12 cellular contexts compared by ENCODE assay signal in genomic region chr12:108828774-108829173, GRCh38. TPM values are rescaled to one million over a fixed set of nuclear protein-coding genes. Genes with fewer than 3 reads are reported as not detected.
DNase-seq lines count a peak whose midpoint lies in the region; ATAC-seq, FAIRE-seq and TF ChIP-seq lines count a peak whose summit lies in the region.
"Had no signal": no experiment of that assay in that cellular context is flagged by ENCODE, and none has a peak within 500 bp of the region (broad histone marks: within the 10 kb centered on the region; RNA-seq: fewer than 3 reads in every experiment).

No MANE protein-coding gene starts in this region.

- no peak for TF ChIP-seq CTCF in fibroblast of the aortic adventitia (IDR thresholded peaks at IDR 0.05; ENCODE audit: insufficient read depth, low read length)

- H3K4me3 ChIP-seq in GM23248 (no peak overlapping the region), fibroblast of the aortic adventitia (ENCODE audit: low read depth, low read length) (no peak overlapping the region), skeletal muscle tissue (ENCODE audit: low read length in 3 of 3) (peak overlapping the region in 1 of 3 donors; percentile 45), Karpas-422 (ENCODE audit: low read length) (no peak overlapping the region)
- H3K4me3 ChIP-seq: thoracic aorta had no signal

- H3K27me3 ChIP-seq in GM23248 (replicated peaks; ENCODE audit: insufficient read depth): no peaks in the 10 kb centered on the region
- no peaks in the 10 kb centered on the region for H3K27me3 ChIP-seq in skeletal muscle tissue (ENCODE audit: control insufficient read depth in 3 of 3, insufficient read depth in 3 of 3, low read length in 3 of 3)
- no peaks in the 10 kb centered on the region for H3K27me3 ChIP-seq in Karpas-422 (ENCODE audit: low read length)

- H3K27me3 Mint-ChIP-seq in activated T-helper 17 cell treated with anti-CD3 and anti-CD28 coated beads, Interleukin-2, amount 50 U/mL, for 72 hours: no peaks in the 10 kb centered on the region

- H3K4me1 ChIP-seq in GM23248 (ENCODE audit: insufficient read depth) (peaks cover 87% of the 10 kb centered on the region), skeletal muscle tissue (ENCODE audit: control insufficient read depth in 3 of 3, insufficient read depth in 3 of 3, low read length in 3 of 3) (peaks cover 57 to 77% (median 64%) of the 10 kb centered on the region in 3 donors), Karpas-422 (ENCODE audit: low read length) (peaks cover 33% of the 10 kb centered on the region)

- H3K79me2 ChIP-seq in GM23248 (ENCODE audit: insufficient read depth) (peaks cover 80% of the 10 kb centered on the region), Karpas-422 (ENCODE audit: low read length) (no peaks in the 10 kb centered on the region)

- peaks cover 32% of the 10 kb centered on the region for H3K4me1 Mint-ChIP-seq in activated T-helper 17 cell treated with anti-CD3 and anti-CD28 coated beads, Interleukin-2, amount 50 U/mL, for 72 hours

- H3K9me3 Mint-ChIP-seq in activated T-helper 17 cell treated with anti-CD3 and anti-CD28 coated beads, Interleukin-2, amount 50 U/mL, for 72 hours: no peaks in the 10 kb centered on the region

- peak overlapping the region; percentile 95 for H3K9ac ChIP-seq in GM23248
- H3K9ac ChIP-seq in skeletal muscle tissue (ENCODE audit: low read depth in 1 of 3, low read length in 3 of 3): peak overlapping the region in 1 of 3 donors; percentile 63
- H3K9ac ChIP-seq in Karpas-422 (ENCODE audit: low read length): no peak overlapping the region

- ATAC-seq in activated T-helper 17 cell treated with anti-CD3 and anti-CD28 coated beads, Interleukin-2, amount 50 U/mL, for 72 hours (replicated peaks): no peak
- ATAC-seq: left lobe of liver had no signal

- in situ Hi-C loops in GM23248 (cut with MboI): no loop called here

- peak overlapping the region; percentile 56 for H3K27ac Mint-ChIP-seq in activated T-helper 17 cell treated with anti-CD3 and anti-CD28 coated beads, Interleukin-2, amount 50 U/mL, for 72 hours

- H3K4me2 ChIP-seq in GM23248 (ENCODE audit: unreplicated experiment) (no peak overlapping the region), Karpas-422 (ENCODE audit: low read depth, low read length, poor library complexity, severe bottlenecking) (no peak overlapping the region)

- peaks cover 96% of the 10 kb centered on the region for H3F3A ChIP-seq in GM23248 (ENCODE audit: insufficient read depth)

- H2AFZ ChIP-seq in GM23248 (no peak overlapping the region), Karpas-422 (ENCODE audit: low read length) (no peak overlapping the region)

- WGBS in GM23248 (ENCODE audit: low coverage in 1 of 2, low lambda C conversion rate in 2 of 2, missing lambda C conversion rate in 2 of 2), 2 experiments: 68 to 78% methylated on average over 10 of the region's 10 CpGs

- no peak for FAIRE-seq in RCC 7860 (lab: Jason Lieb, UNC)

- H3K4me3 Mint-ChIP-seq in activated T-helper 17 cell treated with anti-CD3 and anti-CD28 coated beads, Interleukin-2, amount 50 U/mL, for 72 hours: no peak overlapping the region

- H3K9me3 ChIP-seq in GM23248 (ENCODE audit: low read depth): no peaks in the 10 kb centered on the region
- H3K9me3 ChIP-seq in skeletal muscle tissue (ENCODE audit: control insufficient read depth in 3 of 3, low read length in 3 of 3): no peaks in the 10 kb centered on the region
- no peaks in the 10 kb centered on the region for H3K9me3 ChIP-seq in Karpas-422 (ENCODE audit: low read length)
- H3K9me3 ChIP-seq: thoracic aorta had no signal

- DNase-seq in GM23248 (peak; percentile 87), fibroblast of the aortic adventitia (ENCODE audit: low read depth) (peak; percentile 92), GM19238 (ENCODE audit: insufficient read length, low spot score) (no peak), RCC 7860 (ENCODE audit: low spot score) (no peak), middle frontal gyrus (ENCODE audit: extremely low spot score, low spot score) (no peak), Karpas-422 (no peak)
- DNase-seq: NCI-H2227 treated with DMSO at 0.1 percent for 48 hours, SW 1271 had no signal

- peak overlapping the region; percentile 100 for H3K27ac ChIP-seq in GM23248
- peak overlapping the region; percentile 90 for H3K27ac ChIP-seq in skeletal muscle tissue (ENCODE audit: low read depth, low read length)
- no peak overlapping the region for H3K27ac ChIP-seq in Karpas-422 (ENCODE audit: low read length)

- H3K36me3 ChIP-seq in GM23248 (ENCODE audit: low read depth) (peaks cover 28% of the 10 kb centered on the region), skeletal muscle tissue (ENCODE audit: control insufficient read depth in 3 of 3, insufficient read depth in 3 of 3, low read length in 3 of 3) (peaks cover 13 to 15% (median 15%) of the 10 kb centered on the region in 3 donors), Karpas-422 (ENCODE audit: insufficient read depth, low read length) (no peaks in the 10 kb centered on the region)

- H3K9me2 ChIP-seq in GM23248 (ENCODE audit: insufficient read depth) (no peaks in the 10 kb centered on the region), Karpas-422 (replicated peaks; ENCODE audit: insufficient read depth, low read length) (no peaks in the 10 kb centered on the region)

- H3K36me3 Mint-ChIP-seq in activated T-helper 17 cell treated with anti-CD3 and anti-CD28 coated beads, Interleukin-2, amount 50 U/mL, for 72 hours (ENCODE audit: low read depth): peaks cover 87% of the 10 kb centered on the region

- H4K20me1 ChIP-seq in GM23248 (ENCODE audit: insufficient read depth) (no peaks in the 10 kb centered on the region), Karpas-422 (ENCODE audit: insufficient read depth, low read depth, low read length) (peaks cover 40% of the 10 kb centered on the region)

RNA-seq across cellular contexts. Expression of gene SSH1, which starts 28.6 kb away (rescaled TPM):
- 21.9 and 33.5 TPM in 2 replicates for total RNA-seq in GM23248 (2014; rRNA removed; shearing (Covaris generic))
- polyA plus RNA-seq in GM23248 (2016; fragmentation: Nextera tagmentation; extraction: Ambion mirVana): 44.0 and 49.0 TPM in 2 replicates
- total RNA-seq in activated T-helper 17 cell treated with anti-CD3 and anti-CD28 coated beads, Interleukin-2, amount 50 U/mL, for 72 hours: 10 to 100 TPM; 60.8 to 95.4 TPM
- 8.7 and 31.6 TPM in 2 replicates for total RNA-seq in fibroblast of the aortic adventitia (ENCODE audit: low replicate concordance)
- 11.0 TPM for total RNA-seq in skeletal muscle tissue
- total RNA-seq in Karpas-422 (2014; rRNA removed; shearing (Covaris generic); ENCODE audit: low replicate concordance): 7.9 and 9.5 TPM in 2 replicates

RNA-seq across cellular contexts. Expression of gene DAO, which starts 51.1 kb away (rescaled TPM):
- total RNA-seq in GM23248 (2014; rRNA removed; shearing (Covaris generic)): not detected in 2 replicates
- polyA plus RNA-seq in GM23248 (2016; fragmentation: Nextera tagmentation; extraction: Ambion mirVana): not detected in 2 replicates
- total RNA-seq in activated T-helper 17 cell treated with anti-CD3 and anti-CD28 coated beads, Interleukin-2, amount 50 U/mL, for 72 hours: not detected
- total RNA-seq in fibroblast of the aortic adventitia (ENCODE audit: low replicate concordance) (not detected in 2 replicates), skeletal muscle tissue (not detected)
- not detected in 2 replicates for total RNA-seq in Karpas-422 (2014; rRNA removed; shearing (Covaris generic); ENCODE audit: low replicate concordance)
- total RNA-seq: thoracic aorta had no signal

Comparison
In these comparisons a context has a peak if more than half of its experiments do, and no peak if none do; other contexts are left out.
1. DNase-seq: peak in GM23248 (single experiment) and fibroblast of the aortic adventitia (single experiment); none in GM19238 (single experiment), RCC 7860 (single experiment), middle frontal gyrus (single experiment) and Karpas-422 (single experiment).